ENCODE assay signal across 9 cellular contexts in the genomic region with DNA sequence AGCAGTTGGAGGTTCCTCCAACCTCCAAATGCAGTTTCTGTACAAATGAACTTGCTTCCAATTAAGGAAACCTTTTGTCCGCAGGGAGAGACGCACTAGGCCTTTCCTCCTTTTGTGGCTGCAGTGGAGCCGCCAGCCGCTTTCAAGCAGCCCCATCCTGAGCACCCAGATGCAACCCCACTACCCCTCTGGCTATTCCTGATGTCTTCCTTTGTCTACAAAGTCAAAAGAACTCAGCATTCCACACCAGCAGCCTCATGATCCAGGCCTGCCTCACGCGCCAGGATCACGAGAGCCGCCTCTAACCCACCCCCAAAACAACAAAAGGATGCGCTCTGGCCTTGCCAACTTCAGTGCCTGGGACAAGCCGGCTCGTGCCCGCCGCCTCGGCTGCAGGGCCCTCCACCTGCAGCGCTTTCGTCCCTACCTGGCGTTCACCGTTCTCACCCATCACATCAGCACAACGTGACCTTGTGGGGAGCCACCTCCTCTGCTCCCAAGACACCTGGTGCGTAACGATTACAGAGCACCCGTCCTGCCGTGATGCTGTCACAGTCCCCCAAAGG. TPM values are rescaled to one million over a fixed set of nuclear protein-coding genes. Genes with fewer than 3 reads are reported as not detected.
DNase-seq lines count a peak whose midpoint lies in the region; ATAC-seq and TF ChIP-seq lines count a peak whose summit lies in the region.
"Had no signal": no experiment of that assay in that cellular context is flagged by ENCODE, and none has a peak within 500 bp of the region (broad histone marks: within the 10 kb centered on the region; RNA-seq: fewer than 3 reads in every experiment).

No MANE protein-coding gene starts in this region.

- no peak overlapping the region; the same call in 1 of the 2 replicates for H3K4me3 ChIP-seq in PC-3 (ENCODE audit: low read length)
- H3K4me3 ChIP-seq in esophagus squamous epithelium: no peak overlapping the region

- peak overlapping the region; percentile 66 for H2AFZ ChIP-seq in PC-3 (ENCODE audit: low read length)

- TF ChIP-seq CTCF in PC-3 (conservative IDR thresholded peaks at IDR 0.05; ENCODE audit: low read depth, low read length) (no peak), esophagus squamous epithelium (IDR thresholded peaks at IDR 0.05) (no peak)

- H3K9me2 ChIP-seq in PC-3 (replicated peaks; ENCODE audit: low read length): no peaks in the 10 kb centered on the region

- no peaks in the 10 kb centered on the region for H3K27me3 ChIP-seq in PC-3 (ENCODE audit: low read length)
- H3K27me3 ChIP-seq in esophagus squamous epithelium: no peaks in the 10 kb centered on the region

- intact Hi-C loops in activated CD4-positive, alpha-beta T cell treated with anti-CD3 and anti-CD28 coated beads, Interleukin-2, amount 10 ng/mL, durations not matched to agents 24 days and 14 days (cut with micrococcal nuclease): loop anchor here (1.0 to 10.0 kb wide), 3 partner anchors 34 to 235 kb away; no protein-coding TSS in a partner anchor
- intact Hi-C loops in PC-3 (cut with micrococcal nuclease): loop anchor here (1.0 kb wide), 2 partner anchors 34 to 55 kb away; no protein-coding TSS in a partner anchor
- intact Hi-C loops in esophagus squamous epithelium (cut with DNase I): loop anchor here (5.0 kb wide), 1 partner anchor 37 kb away; no protein-coding TSS in a partner anchor

- H3K9me3 ChIP-seq in PC-3 (ENCODE audit: low read length) (no peaks in the 10 kb centered on the region), esophagus squamous epithelium (no peaks in the 10 kb centered on the region)

- H3K9me3 Mint-ChIP-seq in activated CD4-positive, alpha-beta T cell treated with anti-CD3 and anti-CD28 coated beads, Interleukin-2, amount 10 ng/mL, durations not matched to agents 24 days and 14 days: no peaks in the 10 kb centered on the region

- ATAC-seq in PC-3 (no peak), GM21529 (IDR thresholded peaks at IDR 0.05; ENCODE audit: unreplicated experiment) (no peak), GM19328 (IDR thresholded peaks at IDR 0.05; ENCODE audit: unreplicated experiment) (no peak), GM21576 (IDR thresholded peaks at IDR 0.05; ENCODE audit: unreplicated experiment) (no peak)

- no peaks in the 10 kb centered on the region for H3F3A ChIP-seq in PC-3 (ENCODE audit: low read length, unreplicated experiment)

- peak overlapping the region; percentile 74 for H3K4me3 Mint-ChIP-seq in activated CD4-positive, alpha-beta T cell treated with anti-CD3 and anti-CD28 coated beads, Interleukin-2, amount 10 ng/mL, durations not matched to agents 24 days and 14 days

- DNase-seq in activated CD4-positive, alpha-beta T cell treated with anti-CD3 and anti-CD28 coated beads, Interleukin-2, amount 10 ng/mL, durations not matched to agents 24 days and 14 days: no peak
- DNase-seq in activated CD4-positive, alpha-beta T cell treated with anti-CD3 and anti-CD28 coated beads for 4 hours: no peak
- DNase-seq in PC-3 (no peak), esophagus squamous epithelium (lab: John Stamatoyannopoulos, UW) (no peak), NCI-H2029 treated with DMSO at 0.1 percent for 48 hours (lab: John Stamatoyannopoulos, UW) (no peak)

- CTCF ChIA-PET in PC-3 (lab: Charles Lee): interaction anchor here (0.6 to 2.1 kb wide), 10 partner anchors 9 to 589 kb away, joined by 3 to 32 read pairs (median 4); a partner anchor contains a TSS

- POLR2A ChIA-PET in PC-3 (lab: Charles Lee; ENCODE audit: unreplicated experiment): interaction anchor here (0.6 to 0.9 kb wide), 2 partner anchors 34 to 84 kb away, joined by 3 to 4 read pairs; no protein-coding TSS in a partner anchor

- H3K27me3 Mint-ChIP-seq in activated CD4-positive, alpha-beta T cell treated with anti-CD3 and anti-CD28 coated beads, Interleukin-2, amount 10 ng/mL, durations not matched to agents 24 days and 14 days: peaks cover 2% of the 10 kb centered on the region

- no TSS peak for BruUV-seq in PC-3 (replicated peaks; lab: Mats Ljungman, UMichigan)

- peaks cover 6% of the 10 kb centered on the region for H3K4me1 Mint-ChIP-seq in activated CD4-positive, alpha-beta T cell treated with anti-CD3 and anti-CD28 coated beads, Interleukin-2, amount 10 ng/mL, durations not matched to agents 24 days and 14 days

- 53 to 54% methylated on average over 23 of the region's 23 CpGs for WGBS in esophagus squamous epithelium, 2 donors

- no peaks in the 10 kb centered on the region for H3K79me2 ChIP-seq in PC-3 (ENCODE audit: low read length)

- no peaks in the 10 kb centered on the region for H4K20me1 ChIP-seq in PC-3 (ENCODE audit: low read length)

- H3K4me1 ChIP-seq in PC-3 (ENCODE audit: insufficient read depth, low read length) (peaks cover 14% of the 10 kb centered on the region), esophagus squamous epithelium (peaks cover 13 to 49% (median 18%) of the 10 kb centered on the region in 3 donors)

- H3K36me3 ChIP-seq in PC-3 (ENCODE audit: low read depth, low read length) (no peaks in the 10 kb centered on the region), esophagus squamous epithelium (peaks cover 0 to 5% (median 0%) of the 10 kb centered on the region in 3 donors)

- H3K27ac ChIP-seq in PC-3 (ENCODE audit: low read length) (no peak overlapping the region), esophagus squamous epithelium (peak overlapping the region; percentile 5 to 60 (median 28))

- H3K9ac ChIP-seq in PC-3 (ENCODE audit: low read length): no peak overlapping the region

- peak overlapping the region; percentile 71 for H3K4me2 ChIP-seq in PC-3 (ENCODE audit: low read length)

- peaks cover 8% of the 10 kb centered on the region for H3K36me3 Mint-ChIP-seq in activated CD4-positive, alpha-beta T cell treated with anti-CD3 and anti-CD28 coated beads, Interleukin-2, amount 10 ng/mL, durations not matched to agents 24 days and 14 days (ENCODE audit: low read depth)

- TF ChIP-seq POLR2A in esophagus squamous epithelium (IDR thresholded peaks at IDR 0.05): peak in 1 of 4 donors; percentile 22

- H3K27ac Mint-ChIP-seq in activated CD4-positive, alpha-beta T cell treated with anti-CD3 and anti-CD28 coated beads, Interleukin-2, amount 10 ng/mL, durations not matched to agents 24 days and 14 days: no peak overlapping the region

RNA-seq across cellular contexts. Expression of a gene that starts 48.2 kb away (rescaled TPM):
- total RNA-seq in activated CD4-positive, alpha-beta T cell treated with anti-CD3 and anti-CD28 coated beads, Interleukin-2, amount 10 ng/mL, durations not matched to agents 24 days and 14 days: 0.68 and 0.90 TPM in 2 replicates
- total RNA-seq in PC-3 (2014; rRNA removed) (not detected in 2 replicates), esophagus squamous epithelium (10 to 100 TPM; 11.1 to 51.6 (median 32.2) TPM)
- total RNA-seq: fibroblast of villous mesenchyme had no signal

RNA-seq across cellular contexts. Expression of a gene that starts 48.4 kb away (rescaled TPM):
- total RNA-seq in activated CD4-positive, alpha-beta T cell treated with anti-CD3 and anti-CD28 coated beads, Interleukin-2, amount 10 ng/mL, durations not matched to agents 24 days and 14 days: 101 and 110 TPM in 2 replicates
- total RNA-seq in PC-3 (2014; rRNA removed) (43.7 and 49.3 TPM in 2 replicates), esophagus squamous epithelium (10 to 100 TPM; 18.4 to 45.7 (median 42.8) TPM)
